In the genomic region with DNA sequence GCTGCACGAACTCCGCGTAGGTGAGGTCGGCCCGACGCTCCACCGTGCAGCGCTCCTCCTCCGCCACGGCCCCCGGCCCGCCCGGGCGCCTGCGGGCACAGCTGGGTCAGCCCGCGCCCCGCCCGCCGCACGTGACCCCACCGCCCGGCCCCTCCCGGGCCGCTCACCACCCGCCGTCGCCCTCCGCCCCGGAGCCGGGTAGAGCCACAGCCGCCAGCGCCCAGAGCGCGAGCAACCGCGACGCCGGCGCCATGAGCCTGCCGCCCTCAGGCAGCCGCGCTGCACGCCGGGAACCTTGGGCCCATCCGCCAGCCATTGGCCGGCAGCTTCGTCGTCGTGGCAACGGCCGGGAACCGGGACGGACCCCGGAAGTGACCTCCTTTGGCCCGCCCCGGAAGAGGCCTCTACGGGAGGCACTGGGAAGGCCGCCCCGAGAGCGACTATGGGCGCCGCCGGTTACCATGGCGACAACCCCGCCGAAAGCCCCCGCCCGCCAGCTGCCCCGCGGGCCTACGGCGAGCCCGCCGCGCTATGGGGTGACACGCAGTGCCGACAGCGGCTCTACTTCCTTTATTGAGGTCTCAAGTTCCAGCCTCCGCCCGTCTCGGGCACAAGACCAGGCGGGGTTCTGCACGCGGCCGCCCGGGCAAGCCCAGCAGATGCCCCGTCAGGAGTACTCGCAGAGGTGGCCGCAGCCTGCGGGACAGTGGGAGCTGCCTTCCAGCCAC, we compare ENCODE assay signal across 1 cellular context.
A peak's percentile ranks its signal among the peaks of the same experiment; 100 is the strongest.
TF ChIP-seq lines count a peak whose summit lies in the region.

A gene with protein sequence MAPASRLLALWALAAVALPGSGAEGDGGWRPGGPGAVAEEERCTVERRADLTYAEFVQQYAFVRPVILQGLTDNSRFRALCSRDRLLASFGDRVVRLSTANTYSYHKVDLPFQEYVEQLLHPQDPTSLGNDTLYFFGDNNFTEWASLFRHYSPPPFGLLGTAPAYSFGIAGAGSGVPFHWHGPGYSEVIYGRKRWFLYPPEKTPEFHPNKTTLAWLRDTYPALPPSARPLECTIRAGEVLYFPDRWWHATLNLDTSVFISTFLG (minus strand): TSS at position 268 of the 728 bp plus-strand sequence. CDS start 15 bp downstream, at position 253.

TF ChIP-seq in A549, 52 proteins besides CTCF, POLR2A, EP300 and RAD21 (continued from another document):
- TF ChIP-seq, protein P1, sequence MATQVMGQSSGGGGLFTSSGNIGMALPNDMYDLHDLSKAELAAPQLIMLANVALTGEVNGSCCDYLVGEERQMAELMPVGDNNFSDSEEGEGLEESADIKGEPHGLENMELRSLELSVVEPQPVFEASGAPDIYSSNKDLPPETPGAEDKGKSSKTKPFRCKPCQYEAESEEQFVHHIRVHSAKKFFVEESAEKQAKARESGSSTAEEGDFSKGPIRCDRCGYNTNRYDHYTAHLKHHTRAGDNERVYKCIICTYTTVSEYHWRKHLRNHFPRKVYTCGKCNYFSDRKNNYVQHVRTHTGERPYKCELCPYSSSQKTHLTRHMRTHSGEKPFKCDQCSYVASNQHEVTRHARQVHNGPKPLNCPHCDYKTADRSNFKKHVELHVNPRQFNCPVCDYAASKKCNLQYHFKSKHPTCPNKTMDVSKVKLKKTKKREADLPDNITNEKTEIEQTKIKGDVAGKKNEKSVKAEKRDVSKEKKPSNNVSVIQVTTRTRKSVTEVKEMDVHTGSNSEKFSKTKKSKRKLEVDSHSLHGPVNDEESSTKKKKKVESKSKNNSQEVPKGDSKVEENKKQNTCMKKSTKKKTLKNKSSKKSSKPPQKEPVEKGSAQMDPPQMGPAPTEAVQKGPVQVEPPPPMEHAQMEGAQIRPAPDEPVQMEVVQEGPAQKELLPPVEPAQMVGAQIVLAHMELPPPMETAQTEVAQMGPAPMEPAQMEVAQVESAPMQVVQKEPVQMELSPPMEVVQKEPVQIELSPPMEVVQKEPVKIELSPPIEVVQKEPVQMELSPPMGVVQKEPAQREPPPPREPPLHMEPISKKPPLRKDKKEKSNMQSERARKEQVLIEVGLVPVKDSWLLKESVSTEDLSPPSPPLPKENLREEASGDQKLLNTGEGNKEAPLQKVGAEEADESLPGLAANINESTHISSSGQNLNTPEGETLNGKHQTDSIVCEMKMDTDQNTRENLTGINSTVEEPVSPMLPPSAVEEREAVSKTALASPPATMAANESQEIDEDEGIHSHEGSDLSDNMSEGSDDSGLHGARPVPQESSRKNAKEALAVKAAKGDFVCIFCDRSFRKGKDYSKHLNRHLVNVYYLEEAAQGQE (IDR thresholded peaks at IDR 0.05) = no peak
- TF ChIP-seq, protein P2, sequence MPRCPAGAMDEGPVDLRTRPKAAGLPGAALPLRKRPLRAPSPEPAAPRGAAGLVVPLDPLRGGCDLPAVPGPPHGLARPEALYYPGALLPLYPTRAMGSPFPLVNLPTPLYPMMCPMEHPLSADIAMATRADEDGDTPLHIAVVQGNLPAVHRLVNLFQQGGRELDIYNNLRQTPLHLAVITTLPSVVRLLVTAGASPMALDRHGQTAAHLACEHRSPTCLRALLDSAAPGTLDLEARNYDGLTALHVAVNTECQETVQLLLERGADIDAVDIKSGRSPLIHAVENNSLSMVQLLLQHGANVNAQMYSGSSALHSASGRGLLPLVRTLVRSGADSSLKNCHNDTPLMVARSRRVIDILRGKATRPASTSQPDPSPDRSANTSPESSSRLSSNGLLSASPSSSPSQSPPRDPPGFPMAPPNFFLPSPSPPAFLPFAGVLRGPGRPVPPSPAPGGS (IDR thresholded peaks at IDR 0.05) = peak; percentile 86; the same call in 2 of the 3 replicates
- TF ChIP-seq HEYL (CRISPR knock-in tag; IDR thresholded peaks at IDR 0.05) (no peak), HDAC2 (IDR thresholded peaks at IDR 0.05) (no peak), HOXB5 (CRISPR knock-in tag; IDR thresholded peaks at IDR 0.05) (peak; percentile 68; the same call in 1 of the 2 replicates), EHF (CRISPR knock-in tag; IDR thresholded peaks at IDR 0.05) (no peak; the same call in 1 of the 2 replicates), FOSL2 (IDR thresholded peaks at IDR 0.05) (no peak), FOSL2 (CRISPR knock-in tag; IDR thresholded peaks at IDR 0.05) (no peak), NFE2L2 (conservative IDR thresholded peaks at IDR 0.05; ENCODE audit: low read length) (no peak), POLR2AphosphoS2 (conservative IDR thresholded peaks at IDR 0.05; ENCODE audit: low read length) (no peak), CBX8 (IDR thresholded peaks at IDR 0.05) (no peak), NPAS2 (CRISPR knock-in tag; IDR thresholded peaks at IDR 0.05; ENCODE audit: borderline replicate concordance) (peak; percentile 67; the same call in 1 of the 2 replicates), HOXA7 (CRISPR knock-in tag; IDR thresholded peaks at IDR 0.05) (no peak), TP53 (CRISPR knock-in tag; IDR thresholded peaks at IDR 0.05) (0 out of 2 replicates have a peak, but pooled peaks have one; percentile 51), NR3C1 (IDR thresholded peaks at IDR 0.05) (no peak), RFX5 (IDR thresholded peaks at IDR 0.05) (0 out of 2 replicates have a peak, but pooled peaks have one; percentile 48), CBX2 (IDR thresholded peaks at IDR 0.05; ENCODE audit: borderline replicate concordance, low read depth) (no peak), ZC3H11A (IDR thresholded peaks at IDR 0.05) (no peak), CHD2 (IDR thresholded peaks at IDR 0.05; ENCODE audit: low read length, partially characterized antibody) (no peak), KDM1A (IDR thresholded peaks at IDR 0.05; ENCODE audit: low read depth) (no peak), MYC (IDR thresholded peaks at IDR 0.05; ENCODE audit: borderline replicate concordance, low read length) (no peak), ZNF302 (CRISPR knock-in tag; IDR thresholded peaks at IDR 0.05) (no peak)
- TF ChIP-seq, protein P3, sequence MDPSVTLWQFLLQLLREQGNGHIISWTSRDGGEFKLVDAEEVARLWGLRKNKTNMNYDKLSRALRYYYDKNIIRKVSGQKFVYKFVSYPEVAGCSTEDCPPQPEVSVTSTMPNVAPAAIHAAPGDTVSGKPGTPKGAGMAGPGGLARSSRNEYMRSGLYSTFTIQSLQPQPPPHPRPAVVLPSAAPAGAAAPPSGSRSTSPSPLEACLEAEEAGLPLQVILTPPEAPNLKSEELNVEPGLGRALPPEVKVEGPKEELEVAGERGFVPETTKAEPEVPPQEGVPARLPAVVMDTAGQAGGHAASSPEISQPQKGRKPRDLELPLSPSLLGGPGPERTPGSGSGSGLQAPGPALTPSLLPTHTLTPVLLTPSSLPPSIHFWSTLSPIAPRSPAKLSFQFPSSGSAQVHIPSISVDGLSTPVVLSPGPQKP (IDR thresholded peaks at IDR 0.05; ENCODE audit: low read depth, low read length) = no peak
- TF ChIP-seq, protein P4, sequence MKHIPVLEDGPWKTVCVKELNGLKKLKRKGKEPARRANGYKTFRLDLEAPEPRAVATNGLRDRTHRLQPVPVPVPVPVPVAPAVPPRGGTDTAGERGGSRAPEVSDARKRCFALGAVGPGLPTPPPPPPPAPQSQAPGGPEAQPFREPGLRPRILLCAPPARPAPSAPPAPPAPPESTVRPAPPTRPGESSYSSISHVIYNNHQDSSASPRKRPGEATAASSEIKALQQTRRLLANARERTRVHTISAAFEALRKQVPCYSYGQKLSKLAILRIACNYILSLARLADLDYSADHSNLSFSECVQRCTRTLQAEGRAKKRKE (CRISPR knock-in tag; IDR thresholded peaks at IDR 0.05; ENCODE audit: low read depth) = no peak
- TF ChIP-seq, protein P5, sequence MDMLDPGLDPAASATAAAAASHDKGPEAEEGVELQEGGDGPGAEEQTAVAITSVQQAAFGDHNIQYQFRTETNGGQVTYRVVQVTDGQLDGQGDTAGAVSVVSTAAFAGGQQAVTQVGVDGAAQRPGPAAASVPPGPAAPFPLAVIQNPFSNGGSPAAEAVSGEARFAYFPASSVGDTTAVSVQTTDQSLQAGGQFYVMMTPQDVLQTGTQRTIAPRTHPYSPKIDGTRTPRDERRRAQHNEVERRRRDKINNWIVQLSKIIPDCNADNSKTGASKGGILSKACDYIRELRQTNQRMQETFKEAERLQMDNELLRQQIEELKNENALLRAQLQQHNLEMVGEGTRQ (IDR thresholded peaks at IDR 0.05) = 0 out of 2 replicates have a peak, but pooled peaks have one; percentile 2
- TF ChIP-seq, protein P6, sequence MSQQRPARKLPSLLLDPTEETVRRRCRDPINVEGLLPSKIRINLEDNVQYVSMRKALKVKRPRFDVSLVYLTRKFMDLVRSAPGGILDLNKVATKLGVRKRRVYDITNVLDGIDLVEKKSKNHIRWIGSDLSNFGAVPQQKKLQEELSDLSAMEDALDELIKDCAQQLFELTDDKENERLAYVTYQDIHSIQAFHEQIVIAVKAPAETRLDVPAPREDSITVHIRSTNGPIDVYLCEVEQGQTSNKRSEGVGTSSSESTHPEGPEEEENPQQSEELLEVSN (IDR thresholded peaks at IDR 0.05; ENCODE audit: borderline replicate concordance, low read depth) = peak; percentile 97
- TF ChIP-seq, protein P7, sequence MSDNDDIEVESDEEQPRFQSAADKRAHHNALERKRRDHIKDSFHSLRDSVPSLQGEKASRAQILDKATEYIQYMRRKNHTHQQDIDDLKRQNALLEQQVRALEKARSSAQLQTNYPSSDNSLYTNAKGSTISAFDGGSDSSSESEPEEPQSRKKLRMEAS (IDR thresholded peaks at IDR 0.05) = peak; percentile 91
